In genomic region chr18:45423664-45424063, GRCh38 we compare ENCODE assay signal across 22 cellular contexts.
DNase-seq lines count a peak whose midpoint lies in the region; ATAC-seq lines count a peak whose summit lies in the region.
"Had no signal": no experiment of that assay in that cellular context is flagged by ENCODE, and none has a peak within 500 bp of the region (broad histone marks: within the 10 kb centered on the region; RNA-seq: fewer than 3 reads in every experiment).

No MANE protein-coding gene starts in this region.

- CTCF ChIA-PET in activated naive CD4-positive, alpha-beta T cell treated with anti-CD3 and anti-CD28 coated beads, Interleukin-2, amount 10 ng/mL, durations not matched to agents 7 days and 5 days (lab: Charles Lee), result interaction anchor here (1.0 kb wide), 1 partner anchor 30 kb away, joined by 3 read pairs; no protein-coding TSS in a partner anchor

- no peaks in the 10 kb centered on the region for H3K4me1 Mint-ChIP-seq in activated naive CD4-positive, alpha-beta T cell treated with anti-CD3 and anti-CD28 coated beads, Interleukin-2, amount 10 ng/mL, durations not matched to agents 7 days and 5 days

- no peaks in the 10 kb centered on the region for H3K36me3 Mint-ChIP-seq in activated naive CD4-positive, alpha-beta T cell treated with anti-CD3 and anti-CD28 coated beads, Interleukin-2, amount 10 ng/mL, durations not matched to agents 7 days and 5 days

- H3K4me3 Mint-ChIP-seq in activated naive CD4-positive, alpha-beta T cell treated with anti-CD3 and anti-CD28 coated beads, Interleukin-2, amount 10 ng/mL, durations not matched to agents 7 days and 5 days, result no peak overlapping the region
- H3K4me3 Mint-ChIP-seq: activated CD8-positive, alpha-beta T cell treated with anti-CD3 and anti-CD28 coated beads, Interleukin-2, amount 10 ng/mL, durations not matched to agents 7 days and 5 days; activated T-cell treated with anti-CD3 and anti-CD28 coated beads, Interleukin-2, amount 50 U/mL, for 24 hours; nephron progenitor cell had no signal

- peaks cover 3% of the 10 kb centered on the region for H3K27me3 Mint-ChIP-seq in activated naive CD4-positive, alpha-beta T cell treated with anti-CD3 and anti-CD28 coated beads, Interleukin-2, amount 10 ng/mL, durations not matched to agents 7 days and 5 days
- H3K27me3 Mint-ChIP-seq: activated T-cell treated with anti-CD3 and anti-CD28 coated beads, Interleukin-2, amount 50 U/mL, for 24 hours had no signal

- H3K27ac Mint-ChIP-seq in activated naive CD4-positive, alpha-beta T cell treated with anti-CD3 and anti-CD28 coated beads, Interleukin-2, amount 10 ng/mL, durations not matched to agents 7 days and 5 days, result no peak overlapping the region
- H3K27ac Mint-ChIP-seq: activated CD8-positive, alpha-beta T cell treated with anti-CD3 and anti-CD28 coated beads, Interleukin-2, amount 10 ng/mL, durations not matched to agents 7 days and 5 days; activated T-cell treated with anti-CD3 and anti-CD28 coated beads, Interleukin-2, amount 50 U/mL, for 24 hours; nephron progenitor cell had no signal

- DNase-seq in NCI-H446 treated with DMSO at 0.1 percent for 48 hours (lab: John Stamatoyannopoulos, UW) (peak; percentile 11), NCI-H446 (lab: John Stamatoyannopoulos, UW) (no peak), NCI-H2029 (lab: John Stamatoyannopoulos, UW) (peak; percentile 70), NCI-H69 (lab: John Stamatoyannopoulos, UW) (peak; percentile 94), retina (peak; percentile 24)
- no peak for DNase-seq in activated naive CD4-positive, alpha-beta T cell treated with anti-CD3 and anti-CD28 coated beads, Interleukin-2, amount 10 ng/mL, durations not matched to agents 7 days and 5 days
- DNase-seq: activated CD4-positive, CD25-positive, alpha-beta regulatory T cell; activated CD8-positive, alpha-beta T cell treated with anti-CD3 and anti-CD28 coated beads, Interleukin-2, amount 10 ng/mL, durations not matched to agents 7 days and 5 days; activated naive CD4-positive, alpha-beta T cell treated with Interleukin-2 at 50 U/mL for 16 hours; activated T-cell treated with anti-CD3 and anti-CD28 coated beads, Interleukin-2, amount 50 U/mL, for 24 hours; amygdala; GDM1; H7; Kasumi-1; left ventricle myocardium superior; nephron progenitor cell; posterior cingulate gyrus; sigmoid colon; T-helper 9 cell had no signal

- ATAC-seq in GM19452 (IDR thresholded peaks at IDR 0.05; ENCODE audit: unreplicated experiment), result no peak
- no peak for ATAC-seq in HG03025 (IDR thresholded peaks at IDR 0.05; ENCODE audit: low FRiP score, unreplicated experiment)
- ATAC-seq: activated CD8-positive, alpha-beta T cell treated with anti-CD3 and anti-CD28 coated beads, Interleukin-2, amount 10 ng/mL, durations not matched to agents 7 days and 5 days; GM12878; left ventricle myocardium superior had no signal

- H3K9me3 Mint-ChIP-seq in activated naive CD4-positive, alpha-beta T cell treated with anti-CD3 and anti-CD28 coated beads, Interleukin-2, amount 10 ng/mL, durations not matched to agents 7 days and 5 days, result no peaks in the 10 kb centered on the region
- H3K9me3 Mint-ChIP-seq: activated T-cell treated with anti-CD3 and anti-CD28 coated beads, Interleukin-2, amount 50 U/mL, for 24 hours; nephron progenitor cell had no signal

Comparison
In these comparisons a context has a peak if more than half of its experiments do, and no peak if none do; other contexts are left out.
1. DNase-seq: peak in NCI-H446 treated with DMSO at 0.1 percent for 48 hours (single experiment), NCI-H2029 (single experiment), NCI-H69 (single experiment) and retina (single experiment); none in NCI-H446 (0 of 2) and activated naive CD4-positive, alpha-beta T cell treated with anti-CD3 and anti-CD28 coated beads, Interleukin-2, amount 10 ng/mL, durations not matched to agents 7 days and 5 days (single experiment).